Comparison of ENCODE assay signal across 20 cellular contexts in genomic region chr3:66106788-66107187, GRCh38.
A peak's percentile ranks its signal among the peaks of the same experiment; 100 is the strongest.
DNase-seq lines count a peak whose midpoint lies in the region; ATAC-seq, FAIRE-seq and TF ChIP-seq lines count a peak whose summit lies in the region.
"Had no signal": no experiment of that assay in that cellular context is flagged by ENCODE, and none has a peak within 500 bp of the region (broad histone marks: within the 10 kb centered on the region; RNA-seq: fewer than 3 reads in every experiment).

No MANE protein-coding gene starts in this region.

- H3K4ac ChIP-seq in IMR-90 (ENCODE audit: low read depth, low read length) = peak overlapping the region; percentile 70

- peak overlapping the region; percentile 64; the same call in 1 of the 2 replicates for H2BK120ac ChIP-seq in IMR-90 (ENCODE audit: low read depth, low read length)

- H2BK5ac ChIP-seq in IMR-90 (ENCODE audit: low read depth, low read length, poor library complexity, severe bottlenecking) = no peak overlapping the region

- peak overlapping the region; percentile 28; the same call in 1 of the 2 replicates for H3K56ac ChIP-seq in IMR-90 (ENCODE audit: extremely low read depth, insufficient read depth, low read length)

- DNase-seq in GM12892 (ENCODE audit: insufficient read length) (no peak), GM20000 (ENCODE audit: low spot score) (peak; percentile 39), IMR-90 (peak; percentile 32), foreskin keratinocyte (no peak), COR-L47 (lab: John Stamatoyannopoulos, UW) (no peak), psoas muscle (no peak)
- DNase-seq: activated CD4-positive, alpha-beta memory T cell treated with anti-CD3 and anti-CD28 coated beads for 36 hours; BE2C; DMS79 treated with DMSO at 0.1 percent for 48 hours; left colon; NCI-H1436 treated with DMSO at 0.1 percent for 48 hours; posterior cingulate gyrus; spleen; stomach had no signal

- no peak overlapping the region for H3K27ac ChIP-seq in IMR-90 (ENCODE audit: insufficient read depth, low read length)
- H3K27ac ChIP-seq in foreskin keratinocyte = peak overlapping the region; percentile 57
- no peak overlapping the region for H3K27ac ChIP-seq in psoas muscle
- H3K27ac ChIP-seq: coronary artery, hepatocyte, KMS-11, spleen, stomach had no signal

- H4K8ac ChIP-seq in IMR-90 (ENCODE audit: low read depth in 2 of 2, low read length in 2 of 2) = peak overlapping the region; percentile 70 to 77

- no peak overlapping the region for H3K4me2 ChIP-seq in IMR-90 (ENCODE audit: low read depth, low read length)
- H3K4me2 ChIP-seq: hepatocyte, KMS-11 had no signal

- dilution Hi-C loops in IMR-90 (cut with HindIII; ENCODE audit: low sequenced_read_pairs, unreplicated experiment) = no loop called here

- WGBS in IMR-90 (ENCODE audit: extremely low coverage in 2 of 2, insufficient read length in 1 of 2), 2 experiments = no CpG with 5 or more reads among the region's 2 CpGs
- WGBS in psoas muscle, 3 donors = 67 to 75% (median 71%) methylated on average over 2 of the region's 2 CpGs

- peak overlapping the region; percentile 92; the same call in 1 of the 2 replicates for H4K5ac ChIP-seq in IMR-90 (ENCODE audit: low read depth, low read length)

- no peaks in the 10 kb centered on the region for H3K79me1 ChIP-seq in IMR-90 (ENCODE audit: low read depth in 1 of 2, low read length in 2 of 2)

- H3K23ac ChIP-seq in IMR-90 (ENCODE audit: low read depth, low read length) = no peak overlapping the region

- FAIRE-seq in GM12892 (lab: Jason Lieb, UNC) = peak; percentile 90

- no peak overlapping the region for H3K4me3 ChIP-seq in IMR-90 (ENCODE audit: insufficient read depth, low read depth, low read length)
- H3K4me3 ChIP-seq in psoas muscle = no peak overlapping the region
- H3K4me3 ChIP-seq: coronary artery, hepatocyte, spleen, stomach had no signal

- POLR2A ChIA-PET in IMR-90 (lab: Charles Lee; ENCODE audit: unreplicated experiment) = interaction anchor here (0.7 kb wide), 1 partner anchor 621 kb away, joined by 3 read pairs; no protein-coding TSS in a partner anchor

- H3K36me3 ChIP-seq in IMR-90 (ENCODE audit: control insufficient read depth, insufficient read depth, low read length) = no peaks in the 10 kb centered on the region
- no peaks in the 10 kb centered on the region for H3K36me3 ChIP-seq in psoas muscle (ENCODE audit: insufficient read depth in 1 of 2, low read depth in 1 of 2)
- H3K36me3 ChIP-seq: BE2C, spleen, stomach had no signal

- no peak for ATAC-seq in IMR-90 (ENCODE audit: low read depth)
- no peak for ATAC-seq in foreskin keratinocyte
- ATAC-seq in GM18873 (IDR thresholded peaks at IDR 0.05; ENCODE audit: low FRiP score, unreplicated experiment) = no peak
- ATAC-seq in psoas muscle = no peak
- ATAC-seq in GM21737 (IDR thresholded peaks at IDR 0.05; ENCODE audit: unreplicated experiment) = no peak
- ATAC-seq: esophagus mucosa, left colon had no signal

- peak overlapping the region; percentile 53; the same call in 1 of the 2 replicates for H4K91ac ChIP-seq in IMR-90 (ENCODE audit: insufficient read depth, low read depth, low read length)

- H3K27me3 ChIP-seq in IMR-90 (ENCODE audit: control insufficient read depth, insufficient read depth, low read length) (no peaks in the 10 kb centered on the region), foreskin keratinocyte (no peaks in the 10 kb centered on the region), psoas muscle (ENCODE audit: insufficient read depth in 3 of 3, low read length in 2 of 3) (no peaks in the 10 kb centered on the region)
- H3K27me3 ChIP-seq: BE2C, hepatocyte, spleen, stomach had no signal

- H4K20me1 ChIP-seq in IMR-90 (ENCODE audit: insufficient read depth, low read length) = no peaks in the 10 kb centered on the region

- H3K4me1 ChIP-seq in IMR-90 (ENCODE audit: control insufficient read depth, insufficient read depth, low read length) (no peaks in the 10 kb centered on the region), foreskin keratinocyte (peaks cover 8% of the 10 kb centered on the region), psoas muscle (no peaks in the 10 kb centered on the region)
- H3K4me1 ChIP-seq: spleen had no signal

- H3K18ac ChIP-seq in IMR-90 (ENCODE audit: low read depth, low read length) = peak overlapping the region; percentile 65; the same call in 1 of the 2 replicates

- H3K14ac ChIP-seq in IMR-90 (replicated peaks; ENCODE audit: low read depth, low read length) = 0 out of 2 replicates have a peak overlapping the region, but pooled peaks have one; percentile 26

- in situ Hi-C loops in IMR-90 (cut with MboI; ENCODE audit: low sequenced_read_pairs) = no loop called here

- peak overlapping the region; percentile 70 for H2AFZ ChIP-seq in IMR-90 (replicated peaks; ENCODE audit: low read length, poor library complexity)
- H2AFZ ChIP-seq: hepatocyte had no signal

- no peak overlapping the region for H2BK20ac ChIP-seq in IMR-90 (ENCODE audit: low read depth, low read length)

- BruUV-seq in IMR-90 (replicated peaks; lab: Mats Ljungman, UMichigan) = no TSS peak

- no peak overlapping the region for H2AK9ac ChIP-seq in IMR-90 (replicated peaks; ENCODE audit: low read depth, low read length, poor library complexity)

- no peak for TF ChIP-seq POLR2A in GM12892 (IDR thresholded peaks at IDR 0.05; ENCODE audit: low read depth, low read length)
- no peak for TF ChIP-seq POLR2A in IMR-90 (IDR thresholded peaks at IDR 0.05; ENCODE audit: low read depth, low read length)

- no peak overlapping the region for H2AK5ac ChIP-seq in IMR-90 (ENCODE audit: low read depth, low read length)

- intact Hi-C loops in IMR-90 (cut with micrococcal nuclease) (no loop called here), psoas muscle (cut with DNase I) (no loop called here)

- no peak for TF ChIP-seq CTCF in GM20000 (IDR thresholded peaks at IDR 0.05; ENCODE audit: extremely low read depth, missing control alignments)
- no peak for TF ChIP-seq CTCF in IMR-90 (conservative IDR thresholded peaks at IDR 0.05; ENCODE audit: low read depth, low read length)
- TF ChIP-seq CTCF in foreskin keratinocyte (conservative IDR thresholded peaks at IDR 0.05) = no peak
- no peak for TF ChIP-seq CTCF in psoas muscle (IDR thresholded peaks at IDR 0.05)

- no peak overlapping the region; the same call in 2 of the 3 replicates for H2BK15ac ChIP-seq in IMR-90 (ENCODE audit: low read depth, low read length)

- H3K9me1 ChIP-seq in IMR-90 (ENCODE audit: insufficient read depth, low read length) = no peaks in the 10 kb centered on the region

- CTCF ChIA-PET in IMR-90 (lab: Yijun Ruan, JAX) = interaction anchor here (0.7 kb wide), 1 partner anchor 202 kb away, joined by 3 read pairs; no protein-coding TSS in a partner anchor

- H3K9me3 ChIP-seq in IMR-90 (ENCODE audit: control insufficient read depth, insufficient read depth, low read length) (no peaks in the 10 kb centered on the region), psoas muscle (no peaks in the 10 kb centered on the region)
- H3K9me3 ChIP-seq: BE2C, spleen, stomach had no signal

- no peak overlapping the region for H3K9ac ChIP-seq in IMR-90 (ENCODE audit: low read depth, low read length)
- H3K9ac ChIP-seq: KMS-11 had no signal

- no peak for TF ChIP-seq RAD21 in IMR-90 (IDR thresholded peaks at IDR 0.05; ENCODE audit: low read length)

TF ChIP-seq in IMR-90, 13 proteins besides CTCF, POLR2A, EP300 and RAD21:
- TF ChIP-seq MAFK (IDR thresholded peaks at IDR 0.05; ENCODE audit: low read depth, low read length) = no peak
TF ChIP-seq in IMR-90: peak in this region for 0.

Comparison
In these comparisons a context has a peak if more than half of its experiments do, and no peak if none do; other contexts are left out.
1. DNase-seq: peak in GM20000 (single experiment) and IMR-90 (single experiment); none in GM12892 (single experiment), foreskin keratinocyte (0 of 2), COR-L47 (single experiment) and psoas muscle (0 of 2).